ENCODE assay signal across 16 cellular contexts in the genomic region with DNA sequence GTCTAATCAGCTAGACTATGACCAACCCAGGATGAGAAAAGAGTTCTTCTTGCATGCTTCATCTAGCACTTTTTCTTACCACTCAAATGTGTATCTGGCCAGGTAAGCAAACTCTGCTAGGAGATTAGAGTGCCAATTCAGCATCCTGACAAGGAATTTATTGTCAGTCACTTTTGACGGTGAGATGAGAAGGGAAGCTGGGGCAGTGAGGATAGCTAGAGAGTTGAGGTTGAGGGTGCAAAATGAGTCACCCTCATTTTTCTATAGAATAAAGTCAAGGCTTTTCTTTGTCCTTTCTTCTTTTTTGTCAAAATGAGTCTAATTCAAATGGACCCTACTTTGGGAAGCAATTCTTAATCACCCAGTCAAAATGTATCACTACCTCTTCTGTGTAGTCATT.
DNase-seq lines count a peak whose midpoint lies in the region; ATAC-seq and TF ChIP-seq lines count a peak whose summit lies in the region.
"Had no signal": no experiment of that assay in that cellular context is flagged by ENCODE, and none has a peak within 500 bp of the region (broad histone marks: within the 10 kb centered on the region; RNA-seq: fewer than 3 reads in every experiment).

No MANE protein-coding gene starts in this region.

- 9% methylated on average over 1 of the region's 1 CpG for WGBS in mammary epithelial cell (ENCODE audit: low coverage, missing lambda C conversion rate)

- no peaks in the 10 kb centered on the region for H4K20me1 ChIP-seq in mammary epithelial cell (ENCODE audit: insufficient read depth, low read length)

- H3K9me3 ChIP-seq in breast epithelium (no peaks in the 10 kb centered on the region), mammary epithelial cell (replicated peaks; ENCODE audit: insufficient read depth, low read length) (no peaks in the 10 kb centered on the region)

- H3K4me3 Mint-ChIP-seq in activated CD8-positive, alpha-beta T cell treated with anti-CD3 and anti-CD28 coated beads for 36 hours, result no peak overlapping the region
- H3K4me3 Mint-ChIP-seq in activated CD8-positive, alpha-beta T cell treated with anti-CD3 and anti-CD28 coated beads, Interleukin-2, amount 10 ng/mL, durations not matched to agents 7 days and 5 days, result no peak overlapping the region
- H3K4me3 Mint-ChIP-seq in stimulated activated naive CD8-positive, alpha-beta T cell treated with anti-CD3 and anti-CD28 coated beads, Interleukin-15, amount 100 ng/mL, for 72 hours, result no peak overlapping the region
- H3K4me3 Mint-ChIP-seq: B cell; CD4-positive, alpha-beta T cell; HFFc6 had no signal

- no peak overlapping the region for H3K9ac ChIP-seq in mammary epithelial cell (ENCODE audit: insufficient read depth, low read length)

- H3K27ac Mint-ChIP-seq in activated CD8-positive, alpha-beta T cell treated with anti-CD3 and anti-CD28 coated beads for 36 hours, result no peak overlapping the region
- H3K27ac Mint-ChIP-seq in activated CD8-positive, alpha-beta T cell treated with anti-CD3 and anti-CD28 coated beads, Interleukin-2, amount 10 ng/mL, durations not matched to agents 7 days and 5 days, result no peak overlapping the region
- peak overlapping the region in 1 of 2 donors; percentile 19 for H3K27ac Mint-ChIP-seq in stimulated activated naive CD8-positive, alpha-beta T cell treated with anti-CD3 and anti-CD28 coated beads, Interleukin-15, amount 100 ng/mL, for 72 hours
- H3K27ac Mint-ChIP-seq: B cell; CD4-positive, alpha-beta T cell; HFFc6 had no signal

- H3K27me3 Mint-ChIP-seq in activated CD8-positive, alpha-beta T cell treated with anti-CD3 and anti-CD28 coated beads for 36 hours, result no peaks in the 10 kb centered on the region
- H3K27me3 Mint-ChIP-seq in activated CD8-positive, alpha-beta T cell treated with anti-CD3 and anti-CD28 coated beads, Interleukin-2, amount 10 ng/mL, durations not matched to agents 7 days and 5 days (ENCODE audit: low read depth), result no peaks in the 10 kb centered on the region
- H3K27me3 Mint-ChIP-seq in stimulated activated naive CD8-positive, alpha-beta T cell treated with anti-CD3 and anti-CD28 coated beads, Interleukin-15, amount 100 ng/mL, for 72 hours, result no peaks in the 10 kb centered on the region
- H3K27me3 Mint-ChIP-seq: B cell; CD4-positive, alpha-beta T cell had no signal

- no TSS peak for BruUV-seq in mammary epithelial cell (replicated peaks; lab: Mats Ljungman, UMichigan)

- H3K27me3 ChIP-seq in breast epithelium (no peaks in the 10 kb centered on the region), mammary epithelial cell (ENCODE audit: insufficient read depth, low read length) (no peaks in the 10 kb centered on the region)

- H3K4me1 Mint-ChIP-seq in activated CD8-positive, alpha-beta T cell treated with anti-CD3 and anti-CD28 coated beads for 36 hours (ENCODE audit: low read depth), result peaks cover 7% of the 10 kb centered on the region
- peaks cover 17% of the 10 kb centered on the region for H3K4me1 Mint-ChIP-seq in activated CD8-positive, alpha-beta T cell treated with anti-CD3 and anti-CD28 coated beads, Interleukin-2, amount 10 ng/mL, durations not matched to agents 7 days and 5 days (ENCODE audit: low read depth)
- peaks cover 18% of the 10 kb centered on the region for H3K4me1 Mint-ChIP-seq in stimulated activated naive CD8-positive, alpha-beta T cell treated with anti-CD3 and anti-CD28 coated beads, Interleukin-15, amount 100 ng/mL, for 72 hours
- H3K4me1 Mint-ChIP-seq: B cell had no signal

- intact Hi-C loops in activated CD8-positive, alpha-beta T cell treated with anti-CD3 and anti-CD28 coated beads for 36 hours (cut with micrococcal nuclease), result no loop called here
- intact Hi-C loops in breast epithelium (cut with DNase I; ENCODE audit: low total_unique reads), result no loop called here
- intact Hi-C loops in mammary epithelial cell (cut with micrococcal nuclease), result no loop called here
- intact Hi-C loops in left colon (cut with DNase I, micrococcal nuclease), result no loop called here

- peak; percentile 39 for ATAC-seq in activated CD8-positive, alpha-beta T cell treated with anti-CD3 and anti-CD28 coated beads for 36 hours
- ATAC-seq in activated CD8-positive, alpha-beta T cell treated with anti-CD3 and anti-CD28 coated beads, Interleukin-2, amount 10 ng/mL, durations not matched to agents 7 days and 5 days, result no peak
- ATAC-seq in left colon (peak; percentile 19), HG03108 (IDR thresholded peaks at IDR 0.05; ENCODE audit: unreplicated experiment) (no peak)
- peak; percentile 73 for ATAC-seq in stimulated activated naive CD8-positive, alpha-beta T cell treated with anti-CD3 and anti-CD28 coated beads, Interleukin-15, amount 100 ng/mL, for 72 hours
- ATAC-seq: GM12878 had no signal

- DNase-seq in activated CD8-positive, alpha-beta T cell treated with anti-CD3 and anti-CD28 coated beads for 36 hours, result no peak
- DNase-seq in activated CD8-positive, alpha-beta T cell treated with anti-CD3 and anti-CD28 coated beads, Interleukin-2, amount 10 ng/mL, durations not matched to agents 7 days and 5 days, result no peak
- DNase-seq in breast epithelium (ENCODE audit: low spot score in 2 of 2), result no peak
- DNase-seq in mammary epithelial cell, result no peak
- DNase-seq in left colon, result no peak
- DNase-seq in stimulated activated naive CD8-positive, alpha-beta T cell treated with anti-CD3 and anti-CD28 coated beads, Interleukin-15, amount 100 ng/mL, for 72 hours, result no peak
- DNase-seq: C1 segment of cervical spinal cord; Calu3; CD4-positive, alpha-beta T cell; DMS 273 treated with DMSO at 0.1 percent for 48 hours; HCEC 1CT; HFFc6 had no signal

- no peak overlapping the region for H3K4me3 ChIP-seq in breast epithelium
- no peak overlapping the region for H3K4me3 ChIP-seq in mammary epithelial cell (replicated peaks in 1 of 3; ENCODE audit: insufficient read depth in 1 of 3, low read depth in 2 of 3, low read length in 3 of 3)
- H3K4me3 ChIP-seq: GM12878 had no signal

- peaks cover 2% of the 10 kb centered on the region for H3K9me3 Mint-ChIP-seq in activated CD8-positive, alpha-beta T cell treated with anti-CD3 and anti-CD28 coated beads for 36 hours
- no peaks in the 10 kb centered on the region for H3K9me3 Mint-ChIP-seq in activated CD8-positive, alpha-beta T cell treated with anti-CD3 and anti-CD28 coated beads, Interleukin-2, amount 10 ng/mL, durations not matched to agents 7 days and 5 days (ENCODE audit: insufficient read depth)
- H3K9me3 Mint-ChIP-seq in stimulated activated naive CD8-positive, alpha-beta T cell treated with anti-CD3 and anti-CD28 coated beads, Interleukin-15, amount 100 ng/mL, for 72 hours, result no peaks in the 10 kb centered on the region
- H3K9me3 Mint-ChIP-seq: CD4-positive, alpha-beta T cell; HFFc6 had no signal

- H3K4me2 ChIP-seq in mammary epithelial cell (ENCODE audit: insufficient read depth, low read depth, low read length), result no peak overlapping the region

- no peaks in the 10 kb centered on the region for H3K36me3 Mint-ChIP-seq in activated CD8-positive, alpha-beta T cell treated with anti-CD3 and anti-CD28 coated beads for 36 hours (ENCODE audit: low read depth)
- H3K36me3 Mint-ChIP-seq in activated CD8-positive, alpha-beta T cell treated with anti-CD3 and anti-CD28 coated beads, Interleukin-2, amount 10 ng/mL, durations not matched to agents 7 days and 5 days (ENCODE audit: low read depth), result no peaks in the 10 kb centered on the region

- TF ChIP-seq CTCF in activated CD8-positive, alpha-beta T cell treated with anti-CD3 and anti-CD28 coated beads for 36 hours (IDR thresholded peaks at IDR 0.05), result no peak
- no peak for TF ChIP-seq CTCF in breast epithelium (IDR thresholded peaks at IDR 0.05)
- TF ChIP-seq CTCF in mammary epithelial cell (conservative IDR thresholded peaks at IDR 0.05 in 1 of 2, IDR thresholded peaks at IDR 0.05 in 1 of 2; ENCODE audit: extremely low read depth in 1 of 2, insufficient read depth in 1 of 2, low read depth in 1 of 2, low read length in 2 of 2), result no peak

- POLR2A ChIA-PET in activated CD8-positive, alpha-beta T cell treated with anti-CD3 and anti-CD28 coated beads for 36 hours (lab: Charles Lee), result interaction anchor here (0.6 kb wide), 1 partner anchor 136 kb away, joined by 5 read pairs; no protein-coding TSS in a partner anchor
- POLR2A ChIA-PET in activated CD8-positive, alpha-beta T cell treated with anti-CD3 and anti-CD28 coated beads, Interleukin-2, amount 10 ng/mL, durations not matched to agents 7 days and 5 days (lab: Charles Lee), result no interaction called here

- CTCF ChIA-PET in activated CD8-positive, alpha-beta T cell treated with anti-CD3 and anti-CD28 coated beads for 36 hours (lab: Charles Lee), result no interaction called here
- CTCF ChIA-PET in activated CD8-positive, alpha-beta T cell treated with anti-CD3 and anti-CD28 coated beads, Interleukin-2, amount 10 ng/mL, durations not matched to agents 7 days and 5 days (lab: Charles Lee), result interaction anchor here (0.9 kb wide), 1 partner anchor 82 kb away, joined by 3 read pairs; no protein-coding TSS in a partner anchor
- CTCF ChIA-PET in mammary epithelial cell (lab: Charles Lee; ENCODE audit: low non-redundant PET), result interaction anchor here (0.6 kb wide), 1 partner anchor 83 kb away, joined by 4 read pairs; no protein-coding TSS in a partner anchor

- H2AFZ ChIP-seq in mammary epithelial cell (ENCODE audit: low read depth, low read length), result no peak overlapping the region

- H3K36me3 ChIP-seq in breast epithelium, result no peaks in the 10 kb centered on the region
- no peaks in the 10 kb centered on the region for H3K36me3 ChIP-seq in mammary epithelial cell (ENCODE audit: insufficient read depth, low read length)

- H3K4me1 ChIP-seq in breast epithelium (no peaks in the 10 kb centered on the region), mammary epithelial cell (ENCODE audit: insufficient read depth, low read length) (peaks cover 5% of the 10 kb centered on the region)

- H3K79me2 ChIP-seq in mammary epithelial cell (ENCODE audit: insufficient read depth, low read length), result no peaks in the 10 kb centered on the region

- TF ChIP-seq POLR2A in breast epithelium (IDR thresholded peaks at IDR 0.05), result no peak

- dilution Hi-C loops in mammary epithelial cell (cut with HindIII; ENCODE audit: low sequenced_read_pairs), result no loop called here

- H3K27ac ChIP-seq in breast epithelium (peak overlapping the region; percentile 32 to 58), mammary epithelial cell (ENCODE audit: insufficient read depth, low read depth, low read length) (no peak overlapping the region)
- H3K27ac ChIP-seq: HL-60 had no signal

- in situ Hi-C loops in mammary epithelial cell (cut with MboI; ENCODE audit: low sequenced_read_pairs in 2 of 2), result no loop called here

Comparison
In these comparisons a context has a peak if more than half of its experiments do, and no peak if none do; other contexts are left out.
1. ATAC-seq: peak in activated CD8-positive, alpha-beta T cell treated with anti-CD3 and anti-CD28 coated beads for 36 hours (single experiment), left colon (single experiment) and stimulated activated naive CD8-positive, alpha-beta T cell treated with anti-CD3 and anti-CD28 coated beads, Interleukin-15, amount 100 ng/mL, for 72 hours (single experiment); none in activated CD8-positive, alpha-beta T cell treated with anti-CD3 and anti-CD28 coated beads, Interleukin-2, amount 10 ng/mL, durations not matched to agents 7 days and 5 days (single experiment) and HG03108 (single experiment).